In genomic region chr5:173615884-173616576, GRCh38 we compare ENCODE assay signal across 2 cellular contexts.
TF ChIP-seq lines count a peak whose summit lies in the region.

No MANE protein-coding gene starts in this region.

TF ChIP-seq in IMR-90, 13 proteins besides CTCF, POLR2A, EP300 and RAD21:
- TF ChIP-seq MAZ (IDR thresholded peaks at IDR 0.05; ENCODE audit: borderline replicate concordance, low read depth, low read length) (no peak), USF2 (IDR thresholded peaks at IDR 0.05; ENCODE audit: low read depth, low read length) (peak; percentile 86), RCOR1 (IDR thresholded peaks at IDR 0.05; ENCODE audit: insufficient replicate concordance, low read length) (no peak), CHD1 (IDR thresholded peaks at IDR 0.05; ENCODE audit: low read depth, low read length) (no peak), RFX5 (IDR thresholded peaks at IDR 0.05; ENCODE audit: low read depth, low read length) (no peak), ELK1 (IDR thresholded peaks at IDR 0.05; ENCODE audit: borderline replicate concordance, low read depth, low read length) (no peak), MAFK (IDR thresholded peaks at IDR 0.05; ENCODE audit: low read depth, low read length) (no peak), CEBPB (IDR thresholded peaks at IDR 0.05; ENCODE audit: low read depth, low read length) (no peak), MXI1 (IDR thresholded peaks at IDR 0.05; ENCODE audit: borderline replicate concordance, low read depth, low read length) (peak; percentile 97), NFE2L2 (IDR thresholded peaks at IDR 0.05; ENCODE audit: low read depth, low read length) (no peak), FOS (IDR thresholded peaks at IDR 0.05; ENCODE audit: low read depth, low read length) (no peak), SMC3 (IDR thresholded peaks at IDR 0.05; ENCODE audit: low read depth, low read length) (peak; percentile 38; the same call in 1 of the 2 replicates), BHLHE40 (IDR thresholded peaks at IDR 0.05; ENCODE audit: low read depth, low read length) (peak; percentile 99)
TF ChIP-seq in IMR-90: peak in this region for 4.

TF ChIP-seq in neural cell, 6 proteins besides CTCF, POLR2A, EP300 and RAD21:
- TF ChIP-seq MXI1 (conservative IDR thresholded peaks at IDR 0.05; ENCODE audit: poor library complexity, severe bottlenecking) (peak; percentile 95), TAF1 (IDR thresholded peaks at IDR 0.05; ENCODE audit: low read depth) (no peak), SMC3 (conservative IDR thresholded peaks at IDR 0.05; ENCODE audit: poor library complexity) (peak; percentile 77), POLR2AphosphoS5 (IDR thresholded peaks at IDR 0.05) (peak; percentile 53), EZH2 (IDR thresholded peaks at IDR 0.05; ENCODE audit: borderline replicate concordance, insufficient read depth, low read length, poor library complexity, severe bottlenecking) (no peak)
- TF ChIP-seq, protein P1, sequence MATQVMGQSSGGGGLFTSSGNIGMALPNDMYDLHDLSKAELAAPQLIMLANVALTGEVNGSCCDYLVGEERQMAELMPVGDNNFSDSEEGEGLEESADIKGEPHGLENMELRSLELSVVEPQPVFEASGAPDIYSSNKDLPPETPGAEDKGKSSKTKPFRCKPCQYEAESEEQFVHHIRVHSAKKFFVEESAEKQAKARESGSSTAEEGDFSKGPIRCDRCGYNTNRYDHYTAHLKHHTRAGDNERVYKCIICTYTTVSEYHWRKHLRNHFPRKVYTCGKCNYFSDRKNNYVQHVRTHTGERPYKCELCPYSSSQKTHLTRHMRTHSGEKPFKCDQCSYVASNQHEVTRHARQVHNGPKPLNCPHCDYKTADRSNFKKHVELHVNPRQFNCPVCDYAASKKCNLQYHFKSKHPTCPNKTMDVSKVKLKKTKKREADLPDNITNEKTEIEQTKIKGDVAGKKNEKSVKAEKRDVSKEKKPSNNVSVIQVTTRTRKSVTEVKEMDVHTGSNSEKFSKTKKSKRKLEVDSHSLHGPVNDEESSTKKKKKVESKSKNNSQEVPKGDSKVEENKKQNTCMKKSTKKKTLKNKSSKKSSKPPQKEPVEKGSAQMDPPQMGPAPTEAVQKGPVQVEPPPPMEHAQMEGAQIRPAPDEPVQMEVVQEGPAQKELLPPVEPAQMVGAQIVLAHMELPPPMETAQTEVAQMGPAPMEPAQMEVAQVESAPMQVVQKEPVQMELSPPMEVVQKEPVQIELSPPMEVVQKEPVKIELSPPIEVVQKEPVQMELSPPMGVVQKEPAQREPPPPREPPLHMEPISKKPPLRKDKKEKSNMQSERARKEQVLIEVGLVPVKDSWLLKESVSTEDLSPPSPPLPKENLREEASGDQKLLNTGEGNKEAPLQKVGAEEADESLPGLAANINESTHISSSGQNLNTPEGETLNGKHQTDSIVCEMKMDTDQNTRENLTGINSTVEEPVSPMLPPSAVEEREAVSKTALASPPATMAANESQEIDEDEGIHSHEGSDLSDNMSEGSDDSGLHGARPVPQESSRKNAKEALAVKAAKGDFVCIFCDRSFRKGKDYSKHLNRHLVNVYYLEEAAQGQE (IDR thresholded peaks at IDR 0.05; ENCODE audit: borderline replicate concordance): no peak
